In genomic region chr13:47036291-47037008, GRCh38 we compare ENCODE assay signal across 9 cellular contexts.
DNase-seq lines count a peak whose midpoint lies in the region; ATAC-seq and TF ChIP-seq lines count a peak whose summit lies in the region.
"Had no signal": no experiment of that assay in that cellular context is flagged by ENCODE, and none has a peak within 500 bp of the region (broad histone marks: within the 10 kb centered on the region; RNA-seq: fewer than 3 reads in every experiment).

No MANE protein-coding gene starts in this region.

- intact Hi-C loops in gastrocnemius medialis (cut with DNase I; ENCODE audit: low total_unique reads): no loop called here

- H3K4me3 ChIP-seq in HUES6 (ENCODE audit: low read depth, low read length) (no peak overlapping the region), gastrocnemius medialis (no peak overlapping the region)

- TF ChIP-seq POLR2A in GM19099 (IDR thresholded peaks at IDR 0.05; ENCODE audit: extremely low read depth, insufficient read length, low read depth) (peak; percentile 18), gastrocnemius medialis (IDR thresholded peaks at IDR 0.05) (no peak)

- H3K36me3 ChIP-seq in HUES6 (ENCODE audit: control insufficient read depth, insufficient read depth, low read length): no peaks in the 10 kb centered on the region
- H3K36me3 ChIP-seq in gastrocnemius medialis: no peaks in the 10 kb centered on the region

- H3K9me3 ChIP-seq in HUES6 (ENCODE audit: control insufficient read depth, insufficient read depth, low read depth, low read length) (no peaks in the 10 kb centered on the region; the same call in 1 of the 2 replicates), gastrocnemius medialis (no peaks in the 10 kb centered on the region)

- peak; percentile 37 for DNase-seq in pons (ENCODE audit: low spot score)
- DNase-seq in gastrocnemius medialis: no peak
- DNase-seq in NCI-H526 (lab: John Stamatoyannopoulos, UW): no peak
- DNase-seq in superior temporal gyrus (ENCODE audit: extremely low spot score): no peak
- DNase-seq: Right ventricle myocardium superior; stimulated activated CD4-positive, alpha-beta T cell treated with anti-CD3 and anti-CD28 coated beads, Interleukin-2, amount 100 ng/mL, for 24 hours had no signal

- no peak for TF ChIP-seq CTCF in gastrocnemius medialis (IDR thresholded peaks at IDR 0.05 in 4 of 5, conservative IDR thresholded peaks at IDR 0.05 in 1 of 5)

- H3K27me3 ChIP-seq in HUES6 (ENCODE audit: control insufficient read depth, insufficient read depth, low read length): no peaks in the 10 kb centered on the region
- no peaks in the 10 kb centered on the region for H3K27me3 ChIP-seq in gastrocnemius medialis

- H3K4me1 ChIP-seq in HUES6 (ENCODE audit: control insufficient read depth, insufficient read depth, low read length): peaks cover 37% of the 10 kb centered on the region
- H3K4me1 ChIP-seq in gastrocnemius medialis: no peaks in the 10 kb centered on the region

- ATAC-seq in HG02759 (IDR thresholded peaks at IDR 0.05; ENCODE audit: unreplicated experiment) (peak; percentile 99), gastrocnemius medialis (no peak)

- in situ Hi-C loops in gastrocnemius medialis (cut with MboI; ENCODE audit: low sequenced_read_pairs in 4 of 4): no loop called here

- no peak overlapping the region for H3K9ac ChIP-seq in HUES6 (ENCODE audit: low read length)

- peak overlapping the region; percentile 60; the same call in 1 of the 2 replicates for H3K27ac ChIP-seq in HUES6 (ENCODE audit: low read depth, low read length)
- no peak overlapping the region for H3K27ac ChIP-seq in gastrocnemius medialis
